1 cellular context compared by ENCODE assay signal in genomic region chr1:202375175-202375574, GRCh38. TPM values are rescaled to one million over a fixed set of nuclear protein-coding genes. Genes with fewer than 3 reads are reported as not detected.
"Had no signal": no experiment of that assay in that cellular context is flagged by ENCODE, and none has a peak within 500 bp of the region (broad histone marks: within the 10 kb centered on the region; RNA-seq: fewer than 3 reads in every experiment).

No MANE protein-coding gene starts in this region.

RNA-seq across cellular contexts. Expression of gene UBE2T, which starts 33.4 kb away (rescaled TPM):
- total RNA-seq: ascending aorta had no signal
